ENCODE assay signal across 8 cellular contexts in genomic region chr5:138632900-138633489, GRCh38. TPM values are rescaled to one million over a fixed set of nuclear protein-coding genes. Genes with fewer than 3 reads are reported as not detected.
A peak's percentile ranks its signal among the peaks of the same experiment; 100 is the strongest.
DNase-seq lines count a peak whose midpoint lies in the region; ATAC-seq, FAIRE-seq and TF ChIP-seq lines count a peak whose summit lies in the region.

No MANE protein-coding gene starts in this region.

- no peaks in the 10 kb centered on the region for H3F3A ChIP-seq in MM.1S (ENCODE audit: insufficient read depth, low read length)

- ATAC-seq in GM12878, result peak; percentile 87
- no peak for ATAC-seq in activated CD4-positive, CD25-positive, alpha-beta regulatory T cell treated with anti-CD3 and anti-CD28 coated beads, Interleukin-2, amount 50 U/mL, for 24 hours

- H2AFZ ChIP-seq in MM.1S (ENCODE audit: low read length), result no peak overlapping the region
- H2AFZ ChIP-seq in GM12878 (ENCODE audit: control insufficient read depth, low read depth, low read length), result peak overlapping the region; percentile 64

- no peak for TF ChIP-seq EP300 in GM12878 (IDR thresholded peaks at IDR 0.05; ENCODE audit: borderline replicate concordance in 1 of 2, control insufficient read depth in 1 of 2, low read depth in 2 of 2, low read length in 2 of 2)

- H3K27me3 ChIP-seq in MM.1S (replicated peaks; ENCODE audit: insufficient read depth, low read length), result no peaks in the 10 kb centered on the region
- H3K27me3 ChIP-seq in GM12878 (replicated peaks in 1 of 2; ENCODE audit: control insufficient read depth in 2 of 2, insufficient read depth in 2 of 2, low read length in 1 of 2), result no peaks in the 10 kb centered on the region

- SMC1A ChIA-PET in GM12878 (lab: Charles Lee; ENCODE audit: uncharacterized antibody, unreplicated experiment), result interaction anchor here (0.7 to 1.5 kb wide), 4 partner anchors 9 to 58 kb away, joined by 3 to 10 read pairs (median 3); no protein-coding TSS in a partner anchor

- in situ Hi-C loops in GM12878 (cut with MboI), result loop anchor here (25.0 kb wide), 1 partner anchor 629 kb away; no protein-coding TSS in a partner anchor

- intact Hi-C loops in GM12878 (cut with micrococcal nuclease; ENCODE audit: unreplicated experiment), result loop anchor here (2.0 kb wide), 1 partner anchor 54 kb away; no protein-coding TSS in a partner anchor

- H3K9me2 ChIP-seq in MM.1S (replicated peaks; ENCODE audit: insufficient read depth, low read length), result no peaks in the 10 kb centered on the region

- TF ChIP-seq CTCF in MM.1S (IDR thresholded peaks at IDR 0.05; ENCODE audit: low read length) (peak; percentile 53), GM12878 (IDR thresholded peaks at IDR 0.05 in 2 of 3, conservative IDR thresholded peaks at IDR 0.05 in 1 of 3; ENCODE audit: control insufficient read depth in 2 of 3, extremely low read depth in 1 of 3, insufficient read depth in 1 of 3, low read depth in 3 of 3, low read length in 3 of 3) (peak; percentile 45 to 60 (median 48); a peak in 5 of 6 replicates)

- TF ChIP-seq POLR2A in GM12878 (IDR thresholded peaks at IDR 0.05; ENCODE audit: low read depth, low read length), result no peak

- H3K79me2 ChIP-seq in MM.1S (ENCODE audit: low read length), result no peaks in the 10 kb centered on the region
- no peaks in the 10 kb centered on the region for H3K79me2 ChIP-seq in GM12878 (ENCODE audit: control insufficient read depth, insufficient read depth, low read length)

- H3K36me3 ChIP-seq in MM.1S (replicated peaks; ENCODE audit: insufficient read depth, low read length), result no peaks in the 10 kb centered on the region
- H3K36me3 ChIP-seq in GM12878 (ENCODE audit: control insufficient read depth in 2 of 2, insufficient read depth in 2 of 2, low read length in 1 of 2), result no peaks in the 10 kb centered on the region

- POLR2A ChIA-PET in GM12878 (lab: Charles Lee), result interaction anchor here (0.7 kb wide), 1 partner anchor 587 kb away, joined by 3 read pairs; no protein-coding TSS in a partner anchor

- BruUV-seq in GM12878 (replicated peaks; lab: Mats Ljungman, UMichigan), result no TSS peak

- RAD21 ChIA-PET in GM12878 (lab: Charles Lee; ENCODE audit: unreplicated experiment), result interaction anchor here (1.0 kb wide), 1 partner anchor 53 kb away, joined by 4 read pairs; no protein-coding TSS in a partner anchor

- CTCF ChIA-PET in GM12878 (lab: Yijun Ruan, JAX), result interaction anchor here (0.8 to 2.4 kb wide), 7 partner anchors 8 to 54 kb away, joined by 3 to 16 read pairs (median 4); no protein-coding TSS in a partner anchor

- H3K9ac ChIP-seq in MM.1S (ENCODE audit: low read length) (no peak overlapping the region), GM12878 (ENCODE audit: control insufficient read depth, insufficient read depth, low read length) (no peak overlapping the region)

- DNase-seq in DMS 273 (lab: John Stamatoyannopoulos, UW; ENCODE audit: unreplicated experiment) (peak; percentile 48), DMS 273 treated with DMSO at 0.1 percent for 48 hours (lab: John Stamatoyannopoulos, UW) (no peak), MM.1S (no peak), GM12878 (ENCODE audit: low read depth, low spot score) (peak; percentile 51), iPS DF 19.7 (ENCODE audit: low read depth, low spot score) (peak; percentile 95), skeletal muscle cell (ENCODE audit: low read depth) (peak; percentile 56), NCI-H2196 treated with DMSO at 0.1 percent for 48 hours (lab: John Stamatoyannopoulos, UW; ENCODE audit: unreplicated experiment) (no peak)

- TF ChIP-seq RAD21 in GM12878 (IDR thresholded peaks at IDR 0.05; ENCODE audit: insufficient read depth, low read depth, low read length), result peak; percentile 47; the same call in 1 of the 2 replicates

- H3K4me3 ChIP-seq in MM.1S (ENCODE audit: low read length) (no peak overlapping the region), GM12878 (no peak overlapping the region), skeletal muscle cell (ENCODE audit: low read depth, low read length) (no peak overlapping the region)

- H3K9me3 ChIP-seq in MM.1S (replicated peaks; ENCODE audit: insufficient read depth, low read length), result no peaks in the 10 kb centered on the region
- H3K9me3 ChIP-seq in GM12878 (replicated peaks; ENCODE audit: control insufficient read depth, insufficient read depth, low read length), result no peaks in the 10 kb centered on the region

- no peaks in the 10 kb centered on the region for H3K4me1 ChIP-seq in MM.1S (ENCODE audit: low read length)
- H3K4me1 ChIP-seq in GM12878 (ENCODE audit: control insufficient read depth, insufficient read depth, low read length), result no peaks in the 10 kb centered on the region

- H4K20me1 ChIP-seq in MM.1S (ENCODE audit: insufficient read depth, low read length) (no peaks in the 10 kb centered on the region), GM12878 (ENCODE audit: control insufficient read depth, insufficient read depth) (no peaks in the 10 kb centered on the region)

- FAIRE-seq in GM12878 (lab: Jason Lieb, UNC), result peak; percentile 84

- H3K27ac ChIP-seq in MM.1S (ENCODE audit: low read length) (no peak overlapping the region), GM12878 (ENCODE audit: control insufficient read depth, insufficient read depth) (no peak overlapping the region)

- WGBS in GM12878 (ENCODE audit: insufficient coverage, insufficient replicate concordance, low lambda C conversion rate, missing lambda C conversion rate), result 58% methylated on average over 17 of the region's 17 CpGs

- no peak overlapping the region for H3K4me2 ChIP-seq in MM.1S (ENCODE audit: low read depth, low read length)
- no peak overlapping the region for H3K4me2 ChIP-seq in GM12878 (ENCODE audit: control insufficient read depth, insufficient read depth)

TF ChIP-seq in GM12878, 131 proteins besides CTCF, POLR2A, EP300 and RAD21 (continues in another document):
- peak; percentile 95 for TF ChIP-seq YY1 (IDR thresholded peaks at IDR 0.05; ENCODE audit: low read depth, low read length)
- TF ChIP-seq HCFC1 (IDR thresholded peaks at IDR 0.05; ENCODE audit: low read length), result peak; percentile 70
- no peak for TF ChIP-seq PBX3 (IDR thresholded peaks at IDR 0.05; ENCODE audit: insufficient replicate concordance, low read depth, low read length)
- peak; percentile 32; the same call in 1 of the 2 replicates for TF ChIP-seq SMC3 (IDR thresholded peaks at IDR 0.05; ENCODE audit: borderline replicate concordance, low read length)
- peak; percentile 54; the same call in 1 of the 2 replicates for TF ChIP-seq IKZF1 (conservative IDR thresholded peaks at IDR 0.05)
- peak; percentile 53; the same call in 1 of the 2 replicates for TF ChIP-seq CREB1 (IDR thresholded peaks at IDR 0.05; ENCODE audit: low read depth)
- TF ChIP-seq ATF3 (IDR thresholded peaks at IDR 0.05; ENCODE audit: borderline replicate concordance, extremely low read depth, low read depth, low read length), result peak; percentile 70; the same call in 1 of the 2 replicates
- no peak for TF ChIP-seq NBN (IDR thresholded peaks at IDR 0.05)
- peak; percentile 81 for TF ChIP-seq SIX5 (IDR thresholded peaks at IDR 0.05; ENCODE audit: low read depth, low read length, severe bottlenecking)

RNA-seq across cellular contexts. Expression of gene HSPA9, which starts 57.8 kb away (rescaled TPM):
- total RNA-seq in GM12878 (2013; cell fraction: nucleolus; rRNA removed), result 198 and 218 TPM in 2 replicates
- total RNA-seq in GM12878 (2014; rRNA removed) (412 and 440 TPM in 2 replicates), GM12878 (2014; rRNA removed; fragmentation: Illumina TruSeq; extraction: Trizol) (386 and 395 TPM in 2 replicates), GM12878 (2021) (307 and 347 TPM in 2 replicates)
- polyA plus RNA-seq in GM12878 (2011; ENCODE audit: low read depth), result 185 TPM
- polyA plus RNA-seq in GM12878 (2011; rRNA removed) (253 and 311 TPM in 2 replicates), GM12878 (2014; fragmentation: Illumina TruSeq; extraction: Trizol) (357 and 449 TPM in 2 replicates), GM12878 (2014; fragmentation: Nextera tagmentation; extraction: Ambion mirVana) (100 to 1,000 TPM; 145 to 294 TPM), GM12878 (2014; rRNA removed) (329 and 337 TPM in 2 replicates), GM12878 (2016; fragmentation: Nextera tagmentation; extraction: Ambion mirVana) (100 to 1,000 TPM; 440 to 455 TPM)
- 199 and 201 TPM in 2 replicates for polyA plus RNA-seq in GM12878 (2011; cell fraction: cytosol; rRNA removed)
- polyA plus RNA-seq in GM12878 (2011; cell fraction: nucleus; rRNA removed), result 151 and 212 TPM in 2 replicates
- 147 and 164 TPM in 2 replicates for polyA plus RNA-seq in GM12878 (2012)
- 326 and 330 TPM in 2 replicates for polyA minus RNA-seq in GM12878 (2011; rRNA and poly(A)+ RNA removed)
- 143 and 157 TPM in 2 replicates for polyA minus RNA-seq in GM12878 (2011; cell fraction: cytosol; rRNA and poly(A)+ RNA removed)
- polyA minus RNA-seq in GM12878 (2011; cell fraction: nucleus; rRNA and poly(A)+ RNA removed), result 87.9 and 144 TPM in 2 replicates

Comparison
In these comparisons a context has a peak if more than half of its experiments do, and no peak if none do; other contexts are left out.
1. DNase-seq: peak in DMS 273 (single experiment), GM12878 (single experiment), iPS DF 19.7 (single experiment) and skeletal muscle cell (single experiment); none in DMS 273 treated with DMSO at 0.1 percent for 48 hours (single experiment), MM.1S (single experiment) and NCI-H2196 treated with DMSO at 0.1 percent for 48 hours (single experiment).